Comparison of ENCODE assay signal across 17 cellular contexts in genomic region chr3:101281616-101282015, GRCh38.
"Had no signal": no experiment of that assay in that cellular context is flagged by ENCODE, and none has a peak within 500 bp of the region (broad histone marks: within the 10 kb centered on the region; RNA-seq: fewer than 3 reads in every experiment).

No MANE protein-coding gene starts in this region.

- H3K36me3 ChIP-seq: adrenal gland, gastroesophageal sphincter, thyroid gland had no signal

- H3K4me3 ChIP-seq: adrenal gland, gastroesophageal sphincter, thyroid gland had no signal

- H3K27ac Mint-ChIP-seq: activated naive CD8-positive, alpha-beta T cell; memory B cell had no signal

- H3K27me3 ChIP-seq: adrenal gland, gastroesophageal sphincter, thyroid gland had no signal

- H3K9me3 Mint-ChIP-seq: memory B cell, neural crest cell had no signal

- H3K4me1 Mint-ChIP-seq: memory B cell, neural crest cell had no signal

- H3K27me3 Mint-ChIP-seq: activated naive CD8-positive, alpha-beta T cell; memory B cell had no signal

- H3K36me3 Mint-ChIP-seq: activated naive CD8-positive, alpha-beta T cell; memory B cell had no signal

- H3K27ac ChIP-seq: adrenal gland, epithelial cell of prostate, gastroesophageal sphincter, thyroid gland had no signal

- ATAC-seq: gastroesophageal sphincter; left cardiac atrium; stimulated activated naive CD8-positive, alpha-beta T cell treated with anti-CD3 and anti-CD28 coated beads, Interleukin-15, Interleukin-2, amounts not matched to agents 100 U/mL and 50 U/mL, for 24 hours had no signal

- H3K9me3 ChIP-seq: adrenal gland, gastroesophageal sphincter, thyroid gland had no signal

- H3K4me3 Mint-ChIP-seq: activated naive CD8-positive, alpha-beta T cell; memory B cell; neural crest cell had no signal

- H3K4me1 ChIP-seq: adrenal gland, gastroesophageal sphincter, thyroid gland had no signal

- DNase-seq: activated CD4-positive, alpha-beta T cell treated with anti-CD3 and anti-CD28 coated beads for 1 hour; activated naive CD4-positive, alpha-beta T cell; activated T-cell treated with anti-CD3 and anti-CD28 coated beads, Interleukin-2, amount 50 U/mL, for 1 hour; adrenal gland; cortex of kidney; head of caudate nucleus; left cardiac atrium; posterior cingulate gyrus; stimulated activated CD4-positive, alpha-beta T cell treated with anti-CD3 and anti-CD28 coated beads, Interleukin-4, amount 100 ng/mL, for 24 hours; stimulated activated naive CD8-positive, alpha-beta T cell treated with anti-CD3 and anti-CD28 coated beads, Interleukin-15, Interleukin-2, amounts not matched to agents 100 U/mL and 50 U/mL, for 24 hours; SW 1271; thyroid gland had no signal
